8 cellular contexts compared by ENCODE assay signal in the genomic region with DNA sequence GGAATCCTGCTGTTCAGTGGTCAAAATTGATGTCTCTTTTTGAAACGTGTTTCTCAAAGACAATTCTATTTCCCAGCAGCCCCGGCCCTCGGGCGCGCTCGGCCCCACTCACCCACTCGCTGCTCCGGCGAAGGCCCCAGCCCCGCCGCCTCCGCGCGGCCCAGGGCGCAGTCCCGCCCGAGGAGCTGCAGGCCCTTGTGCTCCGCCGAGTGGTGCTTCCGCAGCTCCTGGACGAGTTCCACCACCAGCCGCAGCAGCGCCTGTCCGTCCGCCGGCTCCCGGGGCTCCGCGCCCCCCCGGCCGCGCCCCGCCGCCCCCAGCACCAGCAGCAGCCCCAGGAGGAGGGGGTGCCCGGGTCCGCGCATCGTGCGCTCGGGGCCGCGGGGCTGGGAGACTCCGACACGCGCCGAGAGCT. TPM values are rescaled to one million over a fixed set of nuclear protein-coding genes. Genes with fewer than 3 reads are reported as not detected.
DNase-seq lines count a peak whose midpoint lies in the region; ATAC-seq and TF ChIP-seq lines count a peak whose summit lies in the region.

No MANE protein-coding gene starts in this region.

- DNase-seq in heart right ventricle (peak in 1 of 2 donors; percentile 16), NAMALWA (ENCODE audit: low spot score) (no peak), NCI-H510A treated with DMSO at 0.1 percent for 48 hours (lab: John Stamatoyannopoulos, UW) (no peak)
- no peak for DNase-seq in stimulated activated naive CD4-positive, alpha-beta T cell treated with Interleukin-2 at 50 U/mL for 16 hours (lab: John Stamatoyannopoulos, UW)

- peaks cover 0 to 66% (median 45%) of the 10 kb centered on the region in 7 donors for H3K27me3 ChIP-seq in heart right ventricle
- H3K27me3 ChIP-seq in skeletal muscle satellite cell (ENCODE audit: control insufficient read depth, insufficient read depth, low read length): peaks cover 38% of the 10 kb centered on the region

- no peaks in the 10 kb centered on the region for H3K9me3 ChIP-seq in heart right ventricle
- H3K9me3 ChIP-seq in skeletal muscle satellite cell (replicated peaks; ENCODE audit: low read length): no peaks in the 10 kb centered on the region

- ATAC-seq in GM21360 (IDR thresholded peaks at IDR 0.05; ENCODE audit: unreplicated experiment): peak; percentile 45
- peak in 6 of 8 donors; percentile 36 to 51 (median 47) for ATAC-seq in heart right ventricle
- no peak for ATAC-seq in GM19455 (IDR thresholded peaks at IDR 0.05; ENCODE audit: unreplicated experiment)

- intact Hi-C loops in heart right ventricle (cut with DNase I): loop anchor here in 1 of 10 donors (5.0 kb wide), 1 partner anchor 40 kb away; no protein-coding TSS in a partner anchor

- peaks cover 5 to 52% (median 28%) of the 10 kb centered on the region in 9 donors for H3K4me1 ChIP-seq in heart right ventricle
- peaks cover 15% of the 10 kb centered on the region for H3K4me1 ChIP-seq in skeletal muscle satellite cell (ENCODE audit: control insufficient read depth, insufficient read depth, low read length)

- peak overlapping the region; percentile 72 for H3K4me2 ChIP-seq in skeletal muscle satellite cell (ENCODE audit: low read length)

- H3K9ac ChIP-seq in skeletal muscle satellite cell (ENCODE audit: low read depth, low read length): no peak overlapping the region

- 1% methylated on average over 35 to 46 of the region's 46 CpGs for WGBS in heart right ventricle, 2 donors

- peaks cover 0 to 5% (median 0%) of the 10 kb centered on the region in 9 donors for H3K36me3 ChIP-seq in heart right ventricle
- no peaks in the 10 kb centered on the region for H3K36me3 ChIP-seq in skeletal muscle satellite cell (ENCODE audit: insufficient read depth, low read length)

- H3K27ac ChIP-seq in heart right ventricle: no peak overlapping the region

- TF ChIP-seq CTCF in WI38 (IDR thresholded peaks at IDR 0.05; ENCODE audit: low read depth, low read length) (no peak), heart right ventricle (IDR thresholded peaks at IDR 0.05) (no peak)

- H3K4me3 ChIP-seq in WI38 (ENCODE audit: low read depth, low read length) (0 out of 2 replicates have a peak overlapping the region, but pooled peaks have one; percentile 9), heart right ventricle (peak overlapping the region; percentile 16 to 61 (median 49)), skeletal muscle satellite cell (ENCODE audit: low read length) (peak overlapping the region; percentile 35)

RNA-seq across cellular contexts. Expression of a gene that starts 0.4 kb away (rescaled TPM):
- total RNA-seq in heart right ventricle: 1 to 10 TPM in 5 of 10 donors, under 1 TPM in 4, not detected in 1; 0.23 to 7.9 (median 1.3) TPM
- 1 to 10 TPM in 1 of 2 donors, under 1 TPM in 1; 0.73 to 1.3 TPM for polyA plus RNA-seq in heart right ventricle
- 0.51 TPM in 1 of 2 replicates, not detected in the other for total RNA-seq in skeletal muscle satellite cell (2012; rRNA removed)

RNA-seq across cellular contexts. Expression of a gene that starts 22.7 kb away (rescaled TPM):
- 10 to 100 TPM; 60.3 to 76.6 (median 65.2) TPM for total RNA-seq in heart right ventricle
- 10 to 100 TPM; 38.3 to 87.7 TPM for polyA plus RNA-seq in heart right ventricle
- total RNA-seq in skeletal muscle satellite cell (2012; rRNA removed): 68.1 and 72.8 TPM in 2 replicates

RNA-seq across cellular contexts. Expression of a gene that starts 23.6 kb away (rescaled TPM):
- 10 to 100 TPM in 4 of 10 donors, 1 to 10 TPM in 6; 8.5 to 12.6 (median 9.3) TPM for total RNA-seq in heart right ventricle
- 10 to 100 TPM in 1 of 2 donors, 1 to 10 TPM in 1; 7.6 to 39.1 TPM for polyA plus RNA-seq in heart right ventricle
- total RNA-seq in skeletal muscle satellite cell (2012; rRNA removed): 33.2 and 41.8 TPM in 2 replicates
